8 cellular contexts compared by ENCODE assay signal in genomic region chr1:68496680-68497357, GRCh38. TPM values are rescaled to one million over a fixed set of nuclear protein-coding genes. Genes with fewer than 3 reads are reported as not detected.
DNase-seq lines count a peak whose midpoint lies in the region; ATAC-seq and TF ChIP-seq lines count a peak whose summit lies in the region.

TSS of gene DEPDC1 (minus strand) at chr1:68497082. CDS start at chr1:68496999, 83 bp downstream.

- H3K4me3 ChIP-seq in LNCaP clone FGC (ENCODE audit: low read depth, low read length) = peak within 1 kb of the TSS; percentile 57
- peak within 1 kb of the TSS; percentile 54 for H3K4me3 ChIP-seq in RWPE2 (ENCODE audit: severe bottlenecking)
- H3K4me3 ChIP-seq in neuron (ENCODE audit: low read length) = peak within 1 kb of the TSS; percentile 94

- peak within 1 kb of the TSS; percentile 87 for H2AFZ ChIP-seq in neuron (ENCODE audit: low read depth, low read length)

- H3K4me1 ChIP-seq in RWPE2 (ENCODE audit: insufficient read depth, poor library complexity, severe bottlenecking) = peaks cover 16% of the 10 kb centered on the region
- peaks cover 10% of the 10 kb centered on the region for H3K4me1 ChIP-seq in foreskin keratinocyte
- H3K4me1 ChIP-seq in neuron (ENCODE audit: insufficient read depth, low read length) = peaks cover 19% of the 10 kb centered on the region

- H3K36me3 ChIP-seq in RWPE2 (ENCODE audit: low read depth) (peaks cover 34% of the 10 kb centered on the region), neuron (ENCODE audit: insufficient read depth, low read length) (peaks cover 10% of the 10 kb centered on the region)

- ATAC-seq in RWPE2 (ENCODE audit: low read depth) (peak; percentile 98), foreskin keratinocyte (peak; percentile 98)

- DNase-seq in EL (peak; percentile 95), GOT3 (lab: John Stamatoyannopoulos, UW) (peak; percentile 84), LNCaP clone FGC (ENCODE audit: low read depth) (peak; percentile 66), RWPE2 (ENCODE audit: low spot score) (peak; percentile 95), foreskin keratinocyte (peak; percentile 67 to 81), stromal cell of bone marrow (ENCODE audit: low read depth) (peak; percentile 91)
- peak; percentile 93 for DNase-seq in activated effector memory CD4-positive, alpha-beta T cell treated with anti-CD3 and anti-CD28 coated beads, Interleukin-2, amount 50 U/mL, for 16 hours

- no peaks in the 10 kb centered on the region for H3K9me3 ChIP-seq in RWPE2 (ENCODE audit: severe bottlenecking)
- no peaks in the 10 kb centered on the region for H3K9me3 ChIP-seq in neuron (ENCODE audit: low read length)

- H3K27me3 ChIP-seq in RWPE2 (ENCODE audit: insufficient read depth, poor library complexity, severe bottlenecking) = no peaks in the 10 kb centered on the region
- no peaks in the 10 kb centered on the region for H3K27me3 ChIP-seq in foreskin keratinocyte
- H3K27me3 ChIP-seq in neuron (ENCODE audit: insufficient read depth, low read length) = peaks cover 2% of the 10 kb centered on the region

- TF ChIP-seq CTCF in LNCaP clone FGC (IDR thresholded peaks at IDR 0.05; ENCODE audit: control insufficient read depth, extremely low read depth, insufficient read depth) = no peak
- no peak for TF ChIP-seq CTCF in RWPE2 (IDR thresholded peaks at IDR 0.05; ENCODE audit: poor library complexity, severe bottlenecking)
- TF ChIP-seq CTCF in foreskin keratinocyte (conservative IDR thresholded peaks at IDR 0.05) = peak; percentile 20

- H3K27ac ChIP-seq in RWPE2 (ENCODE audit: poor library complexity, severe bottlenecking) (peak within 1 kb of the TSS; percentile 52), foreskin keratinocyte (peak within 1 kb of the TSS; percentile 70)

RNA-seq across cellular contexts. Expression of gene DEPDC1, which starts in this region (rescaled TPM):
- 23.3 and 30.2 TPM in 2 replicates for total RNA-seq in foreskin keratinocyte
- 6.3 and 9.8 TPM in 2 replicates for polyA plus RNA-seq in foreskin keratinocyte

Comparison
In these comparisons a context has a peak if more than half of its experiments do, and no peak if none do; other contexts are left out.
1. Peak in every context shown above with its lines: DNase-seq, ATAC-seq, H3K4me3 ChIP-seq and H3K27ac ChIP-seq.